In the genomic region with DNA sequence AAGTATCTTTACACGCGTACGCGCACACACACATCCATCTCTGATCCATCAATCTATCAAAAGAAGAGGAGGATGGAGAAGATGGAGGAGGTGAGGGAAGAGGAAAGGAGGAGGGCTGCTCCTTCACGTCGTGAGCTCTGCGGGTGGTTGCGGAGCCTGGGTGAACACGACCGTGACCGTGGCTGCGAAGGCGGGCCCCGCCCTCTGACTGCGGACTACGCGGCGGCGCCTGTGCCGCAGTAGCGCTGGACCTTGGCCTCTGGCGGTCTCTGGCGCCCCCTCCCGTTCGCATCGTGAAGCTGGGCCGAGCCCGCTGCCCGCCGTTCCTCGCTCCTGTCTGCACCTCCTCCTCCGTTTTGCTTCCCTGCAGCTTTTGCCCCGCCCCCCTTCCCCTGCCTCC, we compare ENCODE assay signal across 1 cellular context.
TF ChIP-seq lines count a peak whose summit lies in the region.

No MANE protein-coding gene starts in this region.

TF ChIP-seq in IMR-90, 13 proteins besides CTCF, POLR2A, EP300 and RAD21:
- TF ChIP-seq MAZ (IDR thresholded peaks at IDR 0.05; ENCODE audit: borderline replicate concordance, low read depth, low read length) (peak; percentile 44; the same call in 1 of the 2 replicates), BHLHE40 (IDR thresholded peaks at IDR 0.05; ENCODE audit: low read depth, low read length) (no peak), CEBPB (IDR thresholded peaks at IDR 0.05; ENCODE audit: low read depth, low read length) (no peak), SMC3 (IDR thresholded peaks at IDR 0.05; ENCODE audit: low read depth, low read length) (peak; percentile 74)
